Comparison of ENCODE assay signal across 19 cellular contexts in the genomic region with DNA sequence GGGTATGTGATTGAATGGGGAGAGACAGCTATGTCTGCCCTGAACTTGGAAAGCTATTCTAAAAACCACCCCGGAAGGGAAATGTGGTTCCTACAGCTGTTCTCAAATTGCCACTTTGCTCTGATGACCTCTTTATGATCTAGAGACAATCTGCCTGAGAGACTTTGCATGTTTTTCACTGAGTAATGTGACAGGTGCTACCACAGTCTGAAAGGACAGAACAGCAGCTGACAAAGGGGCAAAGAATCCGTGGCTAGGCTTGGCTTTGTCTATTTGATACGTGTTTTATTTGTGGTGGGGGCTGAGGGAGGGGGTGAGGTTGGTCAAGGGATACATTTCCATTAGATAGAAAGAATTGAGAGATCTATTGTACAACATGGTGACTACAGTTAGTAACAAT.
DNase-seq lines count a peak whose midpoint lies in the region; ATAC-seq and TF ChIP-seq lines count a peak whose summit lies in the region.
"Had no signal": no experiment of that assay in that cellular context is flagged by ENCODE, and none has a peak within 500 bp of the region (broad histone marks: within the 10 kb centered on the region; RNA-seq: fewer than 3 reads in every experiment).

No MANE protein-coding gene starts in this region.

- peaks cover 21% of the 10 kb centered on the region for H3K4me1 Mint-ChIP-seq in brain
- H3K4me1 Mint-ChIP-seq in activated CD4-positive, alpha-beta T cell treated with anti-CD3 and anti-CD28 coated beads, Interleukin-2, amount 10 ng/mL, durations not matched to agents 24 days and 14 days, result no peaks in the 10 kb centered on the region
- H3K4me1 Mint-ChIP-seq: CD14-positive monocyte had no signal

- TF ChIP-seq CTCF in brain (conservative IDR thresholded peaks at IDR 0.05), result no peak

- ATAC-seq in HG03460 (IDR thresholded peaks at IDR 0.05; ENCODE audit: unreplicated experiment) (no peak), HG03439 (IDR thresholded peaks at IDR 0.05; ENCODE audit: unreplicated experiment) (no peak), HG02938 (IDR thresholded peaks at IDR 0.05; ENCODE audit: unreplicated experiment) (no peak)
- ATAC-seq: HCT116, right lobe of liver had no signal

- H3K27ac Mint-ChIP-seq in brain, result peak overlapping the region in 4 of 5 experiments; percentile 29 to 90 (median 54)
- no peak overlapping the region for H3K27ac Mint-ChIP-seq in activated CD4-positive, alpha-beta T cell treated with anti-CD3 and anti-CD28 coated beads, Interleukin-2, amount 10 ng/mL, durations not matched to agents 24 days and 14 days

- no peaks in the 10 kb centered on the region for H3K36me3 Mint-ChIP-seq in brain
- no peaks in the 10 kb centered on the region for H3K36me3 Mint-ChIP-seq in activated CD4-positive, alpha-beta T cell treated with anti-CD3 and anti-CD28 coated beads, Interleukin-2, amount 10 ng/mL, durations not matched to agents 24 days and 14 days (ENCODE audit: low read depth)
- H3K36me3 Mint-ChIP-seq: CD14-positive monocyte had no signal

- H3K9me3 Mint-ChIP-seq in brain, result no peaks in the 10 kb centered on the region
- no peaks in the 10 kb centered on the region for H3K9me3 Mint-ChIP-seq in activated CD4-positive, alpha-beta T cell treated with anti-CD3 and anti-CD28 coated beads, Interleukin-2, amount 10 ng/mL, durations not matched to agents 24 days and 14 days

- peaks cover 8% of the 10 kb centered on the region for H3K27me3 Mint-ChIP-seq in brain
- peaks cover 2% of the 10 kb centered on the region for H3K27me3 Mint-ChIP-seq in activated CD4-positive, alpha-beta T cell treated with anti-CD3 and anti-CD28 coated beads, Interleukin-2, amount 10 ng/mL, durations not matched to agents 24 days and 14 days

- intact Hi-C loops in activated CD4-positive, alpha-beta T cell treated with anti-CD3 and anti-CD28 coated beads, Interleukin-2, amount 10 ng/mL, durations not matched to agents 24 days and 14 days (cut with micrococcal nuclease), result no loop called here

- peak; percentile 80 for DNase-seq in DMS153 treated with DMSO at 0.1 percent for 48 hours (lab: John Stamatoyannopoulos, UW; ENCODE audit: unreplicated experiment)
- peak; percentile 75 for DNase-seq in NCI-H146 (lab: John Stamatoyannopoulos, UW)
- peak; percentile 86 for DNase-seq in NCI-H526 treated with DMSO at 0.1 percent for 48 hours (lab: John Stamatoyannopoulos, UW)
- DNase-seq in activated CD4-positive, alpha-beta T cell treated with anti-CD3 and anti-CD28 coated beads, Interleukin-2, amount 10 ng/mL, durations not matched to agents 24 days and 14 days, result no peak
- DNase-seq: ACHN; activated CD4-positive, alpha-beta T cell treated with anti-CD3 and anti-CD28 coated beads, Interleukin-2, amount 50 U/mL, for 1 hour; activated naive CD4-positive, alpha-beta T cell; aorta; hypothalamus; Karpas-422; kidney glomerular epithelial cell; NCI-H2227 treated with DMSO at 0.1 percent for 48 hours; right lobe of liver had no signal

- H3K4me3 Mint-ChIP-seq in brain, result no peak overlapping the region
- H3K4me3 Mint-ChIP-seq in activated CD4-positive, alpha-beta T cell treated with anti-CD3 and anti-CD28 coated beads, Interleukin-2, amount 10 ng/mL, durations not matched to agents 24 days and 14 days, result no peak overlapping the region
- H3K4me3 Mint-ChIP-seq: CD14-positive monocyte had no signal
